In genomic region chr5:116545465-116545864, GRCh38 we compare ENCODE assay signal across 3 cellular contexts. TPM values are rescaled to one million over a fixed set of nuclear protein-coding genes. Genes with fewer than 3 reads are reported as not detected.
"Had no signal": no experiment of that assay in that cellular context is flagged by ENCODE, and none has a peak within 500 bp of the region (broad histone marks: within the 10 kb centered on the region; RNA-seq: fewer than 3 reads in every experiment).

No MANE protein-coding gene starts in this region.

RNA-seq across cellular contexts. Expression of gene SEMA6A, which starts 29.2 kb away (rescaled TPM):
- total RNA-seq: LHCN-M2, OCI-LY7, PC-3 had no signal
